In genomic region chr6:37809144-37809543, GRCh38 we compare ENCODE assay signal across 14 cellular contexts. TPM values are rescaled to one million over a fixed set of nuclear protein-coding genes. Genes with fewer than 3 reads are reported as not detected.
DNase-seq lines count a peak whose midpoint lies in the region; ATAC-seq and TF ChIP-seq lines count a peak whose summit lies in the region.
"Had no signal": no experiment of that assay in that cellular context is flagged by ENCODE, and none has a peak within 500 bp of the region (broad histone marks: within the 10 kb centered on the region; RNA-seq: fewer than 3 reads in every experiment).

No MANE protein-coding gene starts in this region.

- POLR2A ChIA-PET in RWPE1 (lab: Yijun Ruan, JAX; ENCODE audit: low non-redundant PET) = no interaction called here

- H3K9me3 Mint-ChIP-seq in activated naive CD4-positive, alpha-beta T cell treated with anti-CD3 and anti-CD28 coated beads for 36 hours = no peaks in the 10 kb centered on the region
- H3K9me3 Mint-ChIP-seq: activated naive CD4-positive, alpha-beta T cell treated with anti-CD3 and anti-CD28 coated beads, Interleukin-2, amount 50 U/mL, for 72 hours; neural crest cell had no signal

- H3K4me3 ChIP-seq in right atrium auricular region (no peak overlapping the region), epithelial cell of esophagus (ENCODE audit: low read length) (no peak overlapping the region)
- H3K4me3 ChIP-seq: SK-N-MC, transverse colon had no signal

- TF ChIP-seq CTCF in right atrium auricular region (IDR thresholded peaks at IDR 0.05) (no peak), epithelial cell of esophagus (IDR thresholded peaks at IDR 0.05; ENCODE audit: insufficient read depth, low read depth, low read length, missing control alignments) (no peak), RWPE1 (conservative IDR thresholded peaks at IDR 0.05; ENCODE audit: low read depth) (no peak)

- H3K36me3 ChIP-seq in right atrium auricular region = no peaks in the 10 kb centered on the region
- H3K36me3 ChIP-seq: transverse colon had no signal

- no peaks in the 10 kb centered on the region for H3K27me3 ChIP-seq in right atrium auricular region
- H3K27me3 ChIP-seq: transverse colon had no signal

- H3K9me3 ChIP-seq in right atrium auricular region = no peaks in the 10 kb centered on the region
- H3K9me3 ChIP-seq: transverse colon had no signal

- no peak overlapping the region for H3K27ac Mint-ChIP-seq in activated naive CD4-positive, alpha-beta T cell treated with anti-CD3 and anti-CD28 coated beads for 36 hours

- H3K27me3 Mint-ChIP-seq in activated naive CD4-positive, alpha-beta T cell treated with anti-CD3 and anti-CD28 coated beads for 36 hours (ENCODE audit: low read depth) = peaks cover 4% of the 10 kb centered on the region

- no peak overlapping the region for H3K4me3 Mint-ChIP-seq in activated naive CD4-positive, alpha-beta T cell treated with anti-CD3 and anti-CD28 coated beads for 36 hours
- H3K4me3 Mint-ChIP-seq: neural crest cell had no signal

- H3K4me1 ChIP-seq in right atrium auricular region = peaks cover 0 to 6% of the 10 kb centered on the region in 2 donors

- H3K27ac ChIP-seq in right atrium auricular region = no peak overlapping the region
- H3K27ac ChIP-seq in RWPE1 = no peak overlapping the region; the same call in 1 of the 2 replicates
- H3K27ac ChIP-seq: SK-N-MC, transverse colon had no signal

- CTCF ChIA-PET in RWPE1 (lab: Yijun Ruan, JAX) = no interaction called here
- CTCF ChIA-PET in activated naive CD4-positive, alpha-beta T cell treated with anti-CD3 and anti-CD28 coated beads for 36 hours (lab: Charles Lee) = no interaction called here

- peak; percentile 60 for ATAC-seq in Right ventricle myocardium superior (ENCODE audit: poor library complexity)
- peak; percentile 84 for ATAC-seq in left lobe of liver
- ATAC-seq: activated naive CD4-positive, alpha-beta T cell treated with anti-CD3 and anti-CD28 coated beads, Interleukin-2, amount 50 U/mL, for 72 hours had no signal

- intact Hi-C loops in Right ventricle myocardium superior (cut with DNase I) = no loop called here
- intact Hi-C loops in activated naive CD4-positive, alpha-beta T cell treated with anti-CD3 and anti-CD28 coated beads for 36 hours (cut with micrococcal nuclease) = no loop called here

- DNase-seq in Right ventricle myocardium superior (peak; percentile 78), right atrium auricular region (ENCODE audit: low spot score) (no peak), epithelial cell of esophagus (ENCODE audit: low read depth) (peak; percentile 44), left lobe of liver (ENCODE audit: low spot score) (peak; percentile 60), ureter (ENCODE audit: low spot score) (peak; percentile 59), RWPE1 (ENCODE audit: low spot score) (no peak)
- no peak for DNase-seq in activated CD8-positive, alpha-beta memory T cell treated with anti-CD3 and anti-CD28 coated beads for 24 hours
- DNase-seq in activated naive CD4-positive, alpha-beta T cell treated with anti-CD3 and anti-CD28 coated beads for 36 hours = no peak
- DNase-seq: Calu3, NCI-H146, transverse colon had no signal

- H3K4me1 Mint-ChIP-seq in activated naive CD4-positive, alpha-beta T cell treated with anti-CD3 and anti-CD28 coated beads for 36 hours (ENCODE audit: low read depth) = no peaks in the 10 kb centered on the region
- H3K4me1 Mint-ChIP-seq: neural crest cell had no signal

- H3K36me3 Mint-ChIP-seq in activated naive CD4-positive, alpha-beta T cell treated with anti-CD3 and anti-CD28 coated beads for 36 hours (ENCODE audit: low read depth) = no peaks in the 10 kb centered on the region
- H3K36me3 Mint-ChIP-seq: activated naive CD4-positive, alpha-beta T cell treated with anti-CD3 and anti-CD28 coated beads, Interleukin-2, amount 50 U/mL, for 72 hours had no signal

RNA-seq across cellular contexts. Expression of gene ZFAND3, which starts 10.4 kb away (rescaled TPM):
- total RNA-seq in Right ventricle myocardium superior (76.0 TPM), right atrium auricular region (10 to 100 TPM; 36.7 to 40.0 TPM), left lobe of liver (41.0 TPM), ureter (123 TPM)
- total RNA-seq in activated naive CD4-positive, alpha-beta T cell treated with anti-CD3 and anti-CD28 coated beads for 36 hours = 10 to 100 TPM; 33.6 to 35.3 TPM

Comparison
In these comparisons a context has a peak if more than half of its experiments do, and no peak if none do; other contexts are left out.
1. DNase-seq: peak in Right ventricle myocardium superior (single experiment), epithelial cell of esophagus (single experiment), left lobe of liver (single experiment) and ureter (single experiment); none in right atrium auricular region (single experiment), activated CD8-positive, alpha-beta memory T cell treated with anti-CD3 and anti-CD28 coated beads for 24 hours (single experiment), RWPE1 (single experiment) and activated naive CD4-positive, alpha-beta T cell treated with anti-CD3 and anti-CD28 coated beads for 36 hours (single experiment).